ENCODE assay signal across 16 cellular contexts in genomic region chr16:88970539-88971065, GRCh38. TPM values are rescaled to one million over a fixed set of nuclear protein-coding genes. Genes with fewer than 3 reads are reported as not detected.
A peak's percentile ranks its signal among the peaks of the same experiment; 100 is the strongest.
DNase-seq lines count a peak whose midpoint lies in the region; ATAC-seq and TF ChIP-seq lines count a peak whose summit lies in the region.
"Had no signal": no experiment of that assay in that cellular context is flagged by ENCODE, and none has a peak within 500 bp of the region (broad histone marks: within the 10 kb centered on the region; RNA-seq: fewer than 3 reads in every experiment).

No MANE protein-coding gene starts in this region.

- H3K36me3 Mint-ChIP-seq in activated B cell treated with CpG ODN at 0.5 μM for 24 hours (ENCODE audit: low read depth), result peaks cover 7% of the 10 kb centered on the region
- H3K36me3 Mint-ChIP-seq in neural progenitor cell, result no peaks in the 10 kb centered on the region
- H3K36me3 Mint-ChIP-seq: CD8-positive, alpha-beta memory T cell had no signal

- H3K4me1 ChIP-seq in BLaER1 treated with 17β-estradiol and CSF1 and Interleukin-3, amounts not matched to agents 10 nM and 100 nM, result peaks cover 93 to 100% (median 100%) of the 10 kb centered on the region in 10 experiments
- H3K4me1 ChIP-seq in neural progenitor cell, result no peaks in the 10 kb centered on the region

- H3K27ac Mint-ChIP-seq in activated B cell treated with CpG ODN at 0.5 μM for 24 hours (peak overlapping the region; percentile 83), neural progenitor cell (peak overlapping the region; percentile 91)
- H3K27ac Mint-ChIP-seq: CD8-positive, alpha-beta memory T cell had no signal

- H3K9me3 ChIP-seq in BLaER1 treated with 17β-estradiol and CSF1 and Interleukin-3, amounts not matched to agents 10 nM and 100 nM (replicated peaks in 1 of 11), result no peaks in the 10 kb centered on the region
- H3K9me3 ChIP-seq in KOPT-K1 (ENCODE audit: insufficient read depth, low read length, poor library complexity, severe bottlenecking), result no peaks in the 10 kb centered on the region
- H3K9me3 ChIP-seq in neural progenitor cell (ENCODE audit: low read depth), result no peaks in the 10 kb centered on the region

- intact Hi-C loops in activated B cell treated with CpG ODN at 0.5 μM for 24 hours (cut with micrococcal nuclease), result no loop called here

- peaks cover 64 to 100% (median 92%) of the 10 kb centered on the region in 11 experiments for H4K20me1 ChIP-seq in BLaER1 treated with 17β-estradiol and CSF1 and Interleukin-3, amounts not matched to agents 10 nM and 100 nM
- H4K20me1 ChIP-seq in neural progenitor cell (ENCODE audit: low read depth), result no peaks in the 10 kb centered on the region

- peaks cover 0 to 82% (median 0%) of the 10 kb centered on the region in 11 experiments; a peak in 9 of 22 replicates for H3K27me3 ChIP-seq in BLaER1 treated with 17β-estradiol and CSF1 and Interleukin-3, amounts not matched to agents 10 nM and 100 nM
- no peaks in the 10 kb centered on the region for H3K27me3 ChIP-seq in neural progenitor cell

- no peak for ATAC-seq in activated B cell treated with CpG ODN at 0.5 μM for 24 hours (ENCODE audit: low read depth)

- DNase-seq in activated B cell treated with CpG ODN at 0.5 μM for 24 hours, result no peak
- no peak for DNase-seq in neural progenitor cell (ENCODE audit: low spot score)
- no peak for DNase-seq in LoVo (ENCODE audit: low spot score)
- DNase-seq in activated CD4-positive, alpha-beta T cell treated with anti-CD3 and anti-CD28 coated beads for 48 hours, result no peak
- DNase-seq in stimulated activated CD8-positive, alpha-beta memory T cell treated with anti-CD3 and anti-CD28 coated beads, Interleukin-4, amount 100 ng/mL, for 48 hours, result no peak
- DNase-seq: CD8-positive, alpha-beta memory T cell; Karpas-422; NCI-H1417; NCI-H2029; NCI-H2171 treated with DMSO at 0.1 percent for 48 hours; NCI-H510A had no signal

- CTCF ChIA-PET in activated B cell treated with CpG ODN at 0.5 μM for 24 hours (lab: Charles Lee), result no interaction called here

- H3K4me3 ChIP-seq in BLaER1 treated with 17β-estradiol and CSF1 and Interleukin-3, amounts not matched to agents 10 nM and 100 nM, result no peak overlapping the region
- no peak overlapping the region for H3K4me3 ChIP-seq in neural progenitor cell

- peaks cover 97% of the 10 kb centered on the region for H3K4me1 Mint-ChIP-seq in activated B cell treated with CpG ODN at 0.5 μM for 24 hours
- H3K4me1 Mint-ChIP-seq in neural progenitor cell, result peaks cover 28% of the 10 kb centered on the region

- H2AFZ ChIP-seq in neural progenitor cell (replicated peaks), result no peak overlapping the region

- no peaks in the 10 kb centered on the region for H3K9me3 Mint-ChIP-seq in activated B cell treated with CpG ODN at 0.5 μM for 24 hours
- no peaks in the 10 kb centered on the region for H3K9me3 Mint-ChIP-seq in neural progenitor cell
- H3K9me3 Mint-ChIP-seq: CD8-positive, alpha-beta memory T cell had no signal

- H3K79me2 ChIP-seq in neural progenitor cell (ENCODE audit: low read depth), result no peaks in the 10 kb centered on the region

- TF ChIP-seq CTCF in activated B cell treated with CpG ODN at 0.5 μM for 24 hours (IDR thresholded peaks at IDR 0.05), result no peak
- TF ChIP-seq CTCF in neural progenitor cell (IDR thresholded peaks at IDR 0.05), result no peak

- H3K4me2 ChIP-seq in BLaER1 treated with 17β-estradiol and CSF1 and Interleukin-3, amounts not matched to agents 10 nM and 100 nM, result peak overlapping the region in 9 of 11 experiments; percentile 96 to 100 (median 98); a peak in 19 of 22 replicates
- no peak overlapping the region for H3K4me2 ChIP-seq in neural progenitor cell

- peak overlapping the region; percentile 4 for H3K4me3 Mint-ChIP-seq in activated B cell treated with CpG ODN at 0.5 μM for 24 hours
- no peak overlapping the region for H3K4me3 Mint-ChIP-seq in neural progenitor cell
- H3K4me3 Mint-ChIP-seq: CD8-positive, alpha-beta memory T cell had no signal

- peak overlapping the region in 4 of 11 experiments; percentile 74 to 75 (median 74); a peak in 7 of 22 replicates for H3K9ac ChIP-seq in BLaER1 treated with 17β-estradiol and CSF1 and Interleukin-3, amounts not matched to agents 10 nM and 100 nM
- no peak overlapping the region for H3K9ac ChIP-seq in neural progenitor cell

- POLR2A ChIA-PET in activated B cell treated with CpG ODN at 0.5 μM for 24 hours (lab: Charles Lee), result interaction anchor here (0.7 to 10.8 kb wide), 4 partner anchors 13 to 143 kb away, joined by 3 to 165 read pairs (median 4); no protein-coding TSS in a partner anchor

- H3K27ac ChIP-seq in BLaER1 treated with 17β-estradiol and CSF1 and Interleukin-3, amounts not matched to agents 10 nM and 100 nM, result peak overlapping the region in 3 of 11 experiments; percentile 7 to 89 (median 86); a peak in 4 of 22 replicates
- H3K27ac ChIP-seq in KOPT-K1 (ENCODE audit: low read depth, low read length, poor library complexity, severe bottlenecking) (peak overlapping the region; percentile 80), neural progenitor cell (no peak overlapping the region)
- H3K27ac ChIP-seq: RWPE1 had no signal

- H3K36me3 ChIP-seq in BLaER1 treated with 17β-estradiol and CSF1 and Interleukin-3, amounts not matched to agents 10 nM and 100 nM, result peaks cover 0 to 16% (median 0%) of the 10 kb centered on the region in 11 experiments; a peak in 2 of 22 replicates
- H3K36me3 ChIP-seq in KOPT-K1 (ENCODE audit: insufficient read depth, low read length) (no peaks in the 10 kb centered on the region), neural progenitor cell (no peaks in the 10 kb centered on the region)

- no peaks in the 10 kb centered on the region for H3K27me3 Mint-ChIP-seq in activated B cell treated with CpG ODN at 0.5 μM for 24 hours
- H3K27me3 Mint-ChIP-seq in neural progenitor cell (ENCODE audit: insufficient read depth, low read depth), result peaks cover 3% of the 10 kb centered on the region

- H3F3A ChIP-seq in neural progenitor cell (ENCODE audit: low read depth), result no peaks in the 10 kb centered on the region

RNA-seq across cellular contexts. Expression of gene CBFA2T3, which starts 6.4 kb away (rescaled TPM):
- total RNA-seq in activated B cell treated with CpG ODN at 0.5 μM for 24 hours (50.8 and 63.3 TPM in 2 replicates), neural progenitor cell (ENCODE audit: low replicate concordance) (0.15 and 0.22 TPM in 2 replicates)
- total RNA-seq: Daoy, SK-MEL-5 had no signal

Comparison
In these comparisons a context has a peak if more than half of its experiments do, and no peak if none do; other contexts are left out.
1. RNA of gene CBFA2T3, which starts 6.4 kb away (total RNA-seq): 50.8 to 63.3 TPM in activated B cell treated with CpG ODN at 0.5 μM for 24 hours; 0.15 to 0.22 TPM in neural progenitor cell; every median in the first group is over 10 times any median in the second.